In the genomic region with DNA sequence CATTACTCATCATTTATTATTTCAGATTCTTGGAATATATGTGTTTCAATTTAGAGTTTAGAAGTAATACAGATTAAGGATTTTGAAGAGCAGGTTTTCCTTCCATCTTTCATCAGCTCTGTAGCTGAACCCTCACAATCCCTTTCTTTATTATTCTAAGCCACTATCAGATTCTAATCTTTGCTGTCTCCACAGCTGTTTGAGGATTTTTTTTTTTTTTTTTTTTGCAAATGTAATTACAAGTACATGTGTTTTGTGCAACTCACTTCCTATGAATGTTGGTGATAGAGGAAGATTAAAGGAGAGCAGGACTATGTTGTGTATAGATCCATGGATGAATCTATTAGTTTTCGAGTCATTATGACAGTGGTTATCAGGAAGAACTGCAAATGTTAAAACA, we compare ENCODE assay signal across 26 cellular contexts.
"Had no signal": no experiment of that assay in that cellular context is flagged by ENCODE, and none has a peak within 500 bp of the region (broad histone marks: within the 10 kb centered on the region; RNA-seq: fewer than 3 reads in every experiment).

No MANE protein-coding gene starts in this region.

- DNase-seq: activated CD4-positive, alpha-beta memory T cell treated with anti-CD3 and anti-CD28 coated beads for 36 hours; activated CD4-positive, alpha-beta T cell treated with anti-CD3 and anti-CD28 coated beads for 36 hours; activated CD4-positive, alpha-beta T cell treated with anti-CD3 and anti-CD28 coated beads, Interleukin-2, amount 10 ng/mL, durations not matched to agents 24 days and 14 days; activated CD4-positive, CD25-positive, alpha-beta regulatory T cell; activated CD4-positive, CD25-positive, alpha-beta regulatory T cell treated with anti-CD3 and anti-CD28 coated beads, Interleukin-2, amount 50 U/mL, for 72 hours; activated CD8-positive, alpha-beta memory T cell treated with anti-CD3 and anti-CD28 coated beads, Interleukin-2, amount 10 ng/mL, durations not matched to agents 7 days and 5 days; activated CD8-positive, alpha-beta memory T cell treated with anti-CD3 and anti-CD28 coated beads, Interleukin-2, amount 50 U/mL, for 4 hours; activated CD8-positive, alpha-beta T cell treated with anti-CD3 and anti-CD28 coated beads, Interleukin-2, amount 10 ng/mL, durations not matched to agents 7 days and 5 days; activated effector memory CD4-positive, alpha-beta T cell treated with anti-CD3 and anti-CD28 coated beads, Interleukin-2, amount 50 U/mL, for 16 hours; activated naive CD4-positive, alpha-beta T cell treated with anti-CD3 and anti-CD28 coated beads for 36 hours; activated naive CD8-positive, alpha-beta T cell treated with anti-CD3 and anti-CD28 coated beads for 36 hours; activated naive CD8-positive, alpha-beta T cell treated with anti-CD3 and anti-CD28 coated beads, Interleukin-2, amount 50 U/mL, for 24 hours; activated T-cell treated with anti-CD3 and anti-CD28 coated beads, Interleukin-2, amount 50 U/mL, for 1 hour; activated T-cell treated with anti-CD3 and anti-CD28 coated beads, Interleukin-2, amount 50 U/mL, for 48 hours; central memory CD4-positive, alpha-beta T cell; cerebellar nuclear complex; colonic mucosa; effector CD8-positive, alpha-beta T cell; foreskin fibroblast; head of caudate nucleus; T-helper 2 cell had no signal

- H3K27ac ChIP-seq: ascending aorta, breast epithelium, cardiac muscle cell, colonic mucosa had no signal

- H3K36me3 ChIP-seq: ascending aorta, breast epithelium, cardiac muscle cell, colonic mucosa had no signal

- FAIRE-seq: endothelial cell of umbilical vein had no signal

- ATAC-seq: activated CD4-positive, alpha-beta T cell treated with anti-CD3 and anti-CD28 coated beads for 36 hours; activated CD8-positive, alpha-beta memory T cell treated with anti-CD3 and anti-CD28 coated beads, Interleukin-2, amount 10 ng/mL, durations not matched to agents 7 days and 5 days; activated CD8-positive, alpha-beta T cell treated with anti-CD3 and anti-CD28 coated beads, Interleukin-2, amount 10 ng/mL, durations not matched to agents 7 days and 5 days; activated naive CD8-positive, alpha-beta T cell treated with anti-CD3 and anti-CD28 coated beads, Interleukin-2, amount 50 U/mL, for 24 hours; esophagus mucosa had no signal

- H3K9me3 ChIP-seq: ascending aorta, breast epithelium, colonic mucosa had no signal

- H3K27me3 ChIP-seq: ascending aorta, cardiac muscle cell, colonic mucosa had no signal

- H3K4me1 ChIP-seq: ascending aorta, breast epithelium, colonic mucosa had no signal

- H3K4me3 ChIP-seq: ascending aorta, breast epithelium, cardiac muscle cell, colonic mucosa had no signal
